ENCODE assay signal across 1 cellular context in the genomic region with DNA sequence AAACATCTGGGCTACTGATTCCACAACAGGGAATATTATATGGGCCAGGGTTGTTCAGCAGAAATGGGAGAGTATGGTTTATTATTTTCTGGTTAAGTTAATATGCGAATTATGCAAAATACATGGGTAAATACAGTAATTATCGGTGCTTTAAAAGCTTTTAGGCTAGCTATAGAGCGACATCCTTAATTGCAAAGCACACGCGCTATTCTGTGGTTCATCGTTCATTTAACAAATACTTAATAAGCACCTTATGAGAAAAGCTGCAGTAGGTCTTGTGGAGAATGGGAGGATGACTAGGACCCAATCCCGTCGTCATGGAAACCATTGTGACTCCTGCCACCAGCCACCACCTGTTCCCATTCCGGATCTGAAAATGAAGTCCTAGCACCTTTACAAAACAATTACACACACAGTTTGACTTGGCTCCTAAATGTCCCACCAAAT.
TF ChIP-seq lines count a peak whose summit lies in the region.

No MANE protein-coding gene starts in this region.

TF ChIP-seq in SK-N-SH treated with all-trans-retinoic acid at 6 μM for 48 hours, 23 proteins besides CTCF, POLR2A, EP300 and RAD21 (continued from another document):
- TF ChIP-seq, protein P1, sequence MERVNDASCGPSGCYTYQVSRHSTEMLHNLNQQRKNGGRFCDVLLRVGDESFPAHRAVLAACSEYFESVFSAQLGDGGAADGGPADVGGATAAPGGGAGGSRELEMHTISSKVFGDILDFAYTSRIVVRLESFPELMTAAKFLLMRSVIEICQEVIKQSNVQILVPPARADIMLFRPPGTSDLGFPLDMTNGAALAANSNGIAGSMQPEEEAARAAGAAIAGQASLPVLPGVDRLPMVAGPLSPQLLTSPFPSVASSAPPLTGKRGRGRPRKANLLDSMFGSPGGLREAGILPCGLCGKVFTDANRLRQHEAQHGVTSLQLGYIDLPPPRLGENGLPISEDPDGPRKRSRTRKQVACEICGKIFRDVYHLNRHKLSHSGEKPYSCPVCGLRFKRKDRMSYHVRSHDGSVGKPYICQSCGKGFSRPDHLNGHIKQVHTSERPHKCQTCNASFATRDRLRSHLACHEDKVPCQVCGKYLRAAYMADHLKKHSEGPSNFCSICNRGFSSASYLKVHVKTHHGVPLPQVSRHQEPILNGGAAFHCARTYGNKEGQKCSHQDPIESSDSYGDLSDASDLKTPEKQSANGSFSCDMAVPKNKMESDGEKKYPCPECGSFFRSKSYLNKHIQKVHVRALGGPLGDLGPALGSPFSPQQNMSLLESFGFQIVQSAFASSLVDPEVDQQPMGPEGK (CRISPR knock-in tag; IDR thresholded peaks at IDR 0.05; ENCODE audit: borderline replicate concordance): no peak
